ENCODE assay signal across 35 cellular contexts in genomic region chr2:12791906-12792305, GRCh38.
"Had no signal": no experiment of that assay in that cellular context is flagged by ENCODE, and none has a peak within 500 bp of the region (broad histone marks: within the 10 kb centered on the region; RNA-seq: fewer than 3 reads in every experiment).

No MANE protein-coding gene starts in this region.

- H3K36me3 ChIP-seq: MG63 had no signal

- H3K27me3 ChIP-seq: MG63 had no signal

- H3K4me3 ChIP-seq: MG63 had no signal

- DNase-seq: Karpas-422, Kasumi-1, MG63, MM.1S, MV-4-11, NCI-H1048, NCI-H1092, NCI-H1092 treated with DMSO at 0.1 percent for 48 hours, NCI-H1105, NCI-H1105 treated with DMSO at 0.1 percent for 48 hours, NCI-H1417, NCI-H1417 treated with DMSO at 0.1 percent for 48 hours, NCI-H1436, NCI-H1436 treated with DMSO at 0.1 percent for 48 hours, NCI-H146, NCI-H1694, NCI-H1694 treated with DMSO at 0.1 percent for 48 hours, NCI-H187, NCI-H187 treated with DMSO at 0.1 percent for 48 hours, NCI-H1930, NCI-H2029, NCI-H2029 treated with DMSO at 0.1 percent for 48 hours, NCI-H2081, NCI-H2081 treated with DMSO at 0.1 percent for 48 hours, NCI-H2107, NCI-H2171, NCI-H2171 treated with DMSO at 0.1 percent for 48 hours, NCI-H2227 treated with DMSO at 0.1 percent for 48 hours, NCI-H226, NCI-H345, NCI-H446, NCI-H446 treated with DMSO at 0.1 percent for 48 hours, NCI-H510A, NCI-H510A treated with DMSO at 0.1 percent for 48 hours, NCI-H524 had no signal
